In genomic region chr20:57158474-57158873, GRCh38 we compare ENCODE assay signal across 20 cellular contexts.
"Had no signal": no experiment of that assay in that cellular context is flagged by ENCODE, and none has a peak within 500 bp of the region (broad histone marks: within the 10 kb centered on the region; RNA-seq: fewer than 3 reads in every experiment).

No MANE protein-coding gene starts in this region.

- DNase-seq: effector memory CD8-positive, alpha-beta T cell; gastrocnemius medialis; immature natural killer cell; mesendoderm; naive thymus-derived CD4-positive, alpha-beta T cell; nephron progenitor cell; psoas muscle; retina; sigmoid colon; stimulated activated CD4-positive, alpha-beta T cell treated with anti-CD3 and anti-CD28 coated beads, Interleukin-12 subunit alpha, Interleukin-12 subunit beta, amount 100 ng/mL, for 4 hours; stimulated activated naive CD4-positive, alpha-beta T cell; stomach; substantia nigra; transverse colon had no signal

- H3K4me1 Mint-ChIP-seq: immature natural killer cell; naive thymus-derived CD4-positive, alpha-beta T cell had no signal

- H3K4me3 Mint-ChIP-seq: dendritic cell treated with granulocyte-macrophage colony-stimulating factor and Interleukin-4, amounts not matched to agents 40 ng/mL and 50 ng/mL, for 4 days; effector memory CD8-positive, alpha-beta T cell; immature natural killer cell; naive thymus-derived CD4-positive, alpha-beta T cell; nephron progenitor cell had no signal

- H3K4me1 ChIP-seq: gastrocnemius medialis, psoas muscle, sigmoid colon, stomach, transverse colon had no signal

- H3K27ac ChIP-seq: epithelial cell of prostate, esophagus muscularis mucosa, gastrocnemius medialis, neutrophil, psoas muscle, sigmoid colon, skin epidermis, stomach, thoracic aorta, transverse colon had no signal

- H3K27me3 ChIP-seq: gastrocnemius medialis, neutrophil, sigmoid colon, transverse colon had no signal

- H3K9me3 ChIP-seq: esophagus muscularis mucosa, gastrocnemius medialis, neutrophil, psoas muscle, sigmoid colon, stomach, thoracic aorta, transverse colon had no signal

- H3K36me3 ChIP-seq: esophagus muscularis mucosa, gastrocnemius medialis, neutrophil, sigmoid colon, stomach, thoracic aorta, transverse colon had no signal

- H3K27ac Mint-ChIP-seq: dendritic cell treated with granulocyte-macrophage colony-stimulating factor and Interleukin-4, amounts not matched to agents 40 ng/mL and 50 ng/mL, for 4 days; effector memory CD8-positive, alpha-beta T cell; immature natural killer cell; naive thymus-derived CD4-positive, alpha-beta T cell; nephron progenitor cell had no signal

- H3K4me3 ChIP-seq: esophagus muscularis mucosa, gastrocnemius medialis, psoas muscle, sigmoid colon, skin epidermis, stomach, thoracic aorta, transverse colon had no signal

- H3K36me3 Mint-ChIP-seq: immature natural killer cell; naive thymus-derived CD4-positive, alpha-beta T cell had no signal

- ATAC-seq: effector memory CD8-positive, alpha-beta T cell; gastrocnemius medialis; naive thymus-derived CD4-positive, alpha-beta T cell; psoas muscle had no signal

- H3K9me3 Mint-ChIP-seq: dendritic cell treated with granulocyte-macrophage colony-stimulating factor and Interleukin-4, amounts not matched to agents 40 ng/mL and 50 ng/mL, for 4 days; effector memory CD8-positive, alpha-beta T cell; immature natural killer cell; naive thymus-derived CD4-positive, alpha-beta T cell had no signal
